Comparison of ENCODE assay signal across 1 cellular context in genomic region chr10:44372181-44372580, GRCh38.
TF ChIP-seq lines count a peak whose summit lies in the region.

No MANE protein-coding gene starts in this region.

TF ChIP-seq in GM23338, 12 proteins besides CTCF, POLR2A, EP300 and RAD21 (continued from another document):
- TF ChIP-seq REST (IDR thresholded peaks at IDR 0.05; ENCODE audit: unreplicated experiment), result no peak
TF ChIP-seq in GM23338: peak in this region for 0.
